In the genomic region with DNA sequence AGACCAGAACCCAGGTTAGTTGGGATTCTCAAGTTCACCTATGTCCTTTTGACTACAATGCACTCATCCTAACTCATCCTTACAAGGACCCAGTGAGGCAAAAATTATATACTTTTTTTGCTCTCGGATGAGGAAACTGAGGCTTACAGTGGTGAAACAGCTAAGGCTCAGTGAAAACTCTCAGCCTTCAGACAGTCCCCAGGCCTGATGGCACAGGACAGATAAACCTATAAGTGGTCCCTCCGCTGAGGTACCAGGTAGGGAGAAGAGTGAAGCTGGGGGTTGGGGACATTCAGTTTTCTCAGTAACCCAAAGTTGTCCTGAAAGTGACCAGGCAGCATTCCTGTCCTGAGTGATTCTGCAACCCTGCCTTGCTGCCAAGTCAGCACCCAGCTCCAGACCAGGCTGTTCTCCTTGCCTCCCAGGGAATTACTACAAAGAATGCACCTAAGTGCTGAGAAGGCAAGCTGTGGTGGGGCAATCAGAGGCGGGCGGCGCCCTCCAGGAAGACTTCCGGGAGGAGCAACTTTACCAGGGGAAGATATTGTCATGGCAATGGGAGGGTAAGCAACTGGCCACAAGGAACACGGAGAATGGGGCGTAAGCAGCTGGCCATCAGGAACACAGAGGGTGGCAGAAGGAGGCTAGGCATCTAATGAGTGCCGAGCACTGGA, we compare ENCODE assay signal across 14 cellular contexts. TPM values are rescaled to one million over a fixed set of nuclear protein-coding genes. Genes with fewer than 3 reads are reported as not detected.
DNase-seq lines count a peak whose midpoint lies in the region; ATAC-seq and TF ChIP-seq lines count a peak whose summit lies in the region.
"Had no signal": no experiment of that assay in that cellular context is flagged by ENCODE, and none has a peak within 500 bp of the region (broad histone marks: within the 10 kb centered on the region; RNA-seq: fewer than 3 reads in every experiment).

No MANE protein-coding gene starts in this region.

- TF ChIP-seq EP300 in sigmoid colon (IDR thresholded peaks at IDR 0.05): peak in 1 of 4 donors; percentile 38

- peak overlapping the region; percentile 91 for H3K4me3 ChIP-seq in GM23338
- peak overlapping the region; percentile 97; the same call in 1 of the 2 replicates for H3K4me3 ChIP-seq in iPS-20b (ENCODE audit: low read length)
- peak overlapping the region in 3 of 4 donors; percentile 1 to 25 (median 9) for H3K4me3 ChIP-seq in sigmoid colon
- H3K4me3 ChIP-seq: psoas muscle had no signal

- no peaks in the 10 kb centered on the region for H3K9me3 ChIP-seq in iPS-20b (ENCODE audit: insufficient read depth, low read depth, low read length)
- no peaks in the 10 kb centered on the region for H3K9me3 ChIP-seq in sigmoid colon
- H3K9me3 ChIP-seq: psoas muscle had no signal

- DNase-seq in GM23338 (ENCODE audit: low spot score) (peak; percentile 87), amniotic epithelial cell (ENCODE audit: low read depth) (peak; percentile 84), sigmoid colon (no peak), GM20000 (ENCODE audit: low spot score) (no peak)
- no peak for DNase-seq in stimulated activated naive CD4-positive, alpha-beta T cell (lab: John Stamatoyannopoulos, UW)
- DNase-seq: activated B cell treated with CpG ODN at 0.5 μM for 24 hours, glutamatergic neuron, GOT3, NCI-H1105, psoas muscle had no signal

- intact Hi-C loops in sigmoid colon (cut with DNase I): no loop called here

- no peaks in the 10 kb centered on the region for H3K9me2 ChIP-seq in GM23338 (ENCODE audit: insufficient read depth)

- H3K4me2 ChIP-seq in GM23338: peak overlapping the region; percentile 92

- H3K9ac ChIP-seq in iPS-20b (ENCODE audit: low read depth, low read length): peak overlapping the region; percentile 60

- H3K27ac Mint-ChIP-seq in GM23338: peak overlapping the region; percentile 98
- H3K27ac Mint-ChIP-seq: activated B cell treated with CpG ODN at 0.5 μM for 24 hours; activated T-helper 2 cell treated with anti-CD3 and anti-CD28 coated beads, Interferon-gamma antibody, Interleukin-2, Interleukin-4, amounts not matched to agents 10 μg/mL and 5 μg/mL and 100 μg/mL, durations not matched to agents 14 hours and 24 hours and 36 hours had no signal

- WGBS in sigmoid colon, 2 donors: 26 to 67% methylated on average over 9 of the region's 9 CpGs

- TF ChIP-seq CTCF in GM23338 (conservative IDR thresholded peaks at IDR 0.05; ENCODE audit: low read depth in 2 of 2) (no peak; a peak in 1 of 4 replicates), sigmoid colon (IDR thresholded peaks at IDR 0.05) (no peak), GM20000 (IDR thresholded peaks at IDR 0.05; ENCODE audit: extremely low read depth, missing control alignments) (no peak)

- peaks cover 74% of the 10 kb centered on the region for H3K36me3 Mint-ChIP-seq in GM23338 (ENCODE audit: low read depth)

- H3K27me3 Mint-ChIP-seq in GM23338 (ENCODE audit: insufficient read depth, low read depth, poor library complexity): peaks cover 35% of the 10 kb centered on the region

- H3K4me1 ChIP-seq in GM23338 (ENCODE audit: insufficient read depth): peaks cover 65% of the 10 kb centered on the region
- peaks cover 52% of the 10 kb centered on the region for H3K4me1 ChIP-seq in iPS-20b (ENCODE audit: insufficient read depth, low read length)
- peaks cover 0 to 83% (median 78%) of the 10 kb centered on the region in 4 donors for H3K4me1 ChIP-seq in sigmoid colon

- no peaks in the 10 kb centered on the region for H3K27me3 ChIP-seq in GM23338 (ENCODE audit: insufficient read depth)
- H3K27me3 ChIP-seq in iPS-20b (ENCODE audit: insufficient read depth, low read length): no peaks in the 10 kb centered on the region
- H3K27me3 ChIP-seq in sigmoid colon: no peaks in the 10 kb centered on the region

- peaks cover 22% of the 10 kb centered on the region for H4K20me1 ChIP-seq in GM23338 (replicated peaks; ENCODE audit: insufficient read depth)

- H3K36me3 ChIP-seq in GM23338 (ENCODE audit: insufficient read depth): peaks cover 9% of the 10 kb centered on the region
- peaks cover 50% of the 10 kb centered on the region for H3K36me3 ChIP-seq in iPS-20b (ENCODE audit: insufficient read depth, low read depth, low read length)
- peaks cover 8 to 27% (median 16%) of the 10 kb centered on the region in 4 donors for H3K36me3 ChIP-seq in sigmoid colon

- H3K79me2 ChIP-seq in GM23338 (replicated peaks; ENCODE audit: insufficient read depth): peaks cover 60% of the 10 kb centered on the region

- ATAC-seq in GM23338 (peak; percentile 2), GM21526 (IDR thresholded peaks at IDR 0.05; ENCODE audit: low FRiP score, unreplicated experiment) (no peak), HG03521 (IDR thresholded peaks at IDR 0.05; ENCODE audit: unreplicated experiment) (no peak)
- ATAC-seq: psoas muscle had no signal

- H3K4me3 Mint-ChIP-seq in GM23338: peak overlapping the region; percentile 59
- H3K4me3 Mint-ChIP-seq: activated B cell treated with CpG ODN at 0.5 μM for 24 hours had no signal

- H2AFZ ChIP-seq in GM23338: no peak overlapping the region

- TF ChIP-seq POLR2A in sigmoid colon (IDR thresholded peaks at IDR 0.05): no peak

- H3K27ac ChIP-seq in GM23338 (ENCODE audit: low read depth) (peak overlapping the region; percentile 96), iPS-20b (ENCODE audit: low read length) (peak overlapping the region; percentile 42), sigmoid colon (peak overlapping the region; percentile 87 to 98 (median 97))
- H3K27ac ChIP-seq: psoas muscle had no signal

- H3K4me1 Mint-ChIP-seq in GM23338: peaks cover 64% of the 10 kb centered on the region

- peaks cover 66% of the 10 kb centered on the region for H3F3A ChIP-seq in GM23338 (replicated peaks; ENCODE audit: low read depth)

- no peaks in the 10 kb centered on the region for H3K9me3 Mint-ChIP-seq in GM23338
- H3K9me3 Mint-ChIP-seq: activated B cell treated with CpG ODN at 0.5 μM for 24 hours; activated T-helper 2 cell treated with anti-CD3 and anti-CD28 coated beads, Interferon-gamma antibody, Interleukin-2, Interleukin-4, amounts not matched to agents 10 μg/mL and 5 μg/mL and 100 μg/mL, durations not matched to agents 14 hours and 24 hours and 36 hours had no signal

TF ChIP-seq in GM23338, 12 proteins besides CTCF, POLR2A, EP300 and RAD21:
- TF ChIP-seq NANOG (IDR thresholded peaks at IDR 0.05; ENCODE audit: borderline replicate concordance) (peak; percentile 63; the same call in 1 of the 2 replicates), ZNF114 (CRISPR knock-in tag; IDR thresholded peaks at IDR 0.05) (no peak), POLR2AphosphoS5 (IDR thresholded peaks at IDR 0.05; ENCODE audit: low read depth) (peak; percentile 73)
- TF ChIP-seq, protein P1, sequence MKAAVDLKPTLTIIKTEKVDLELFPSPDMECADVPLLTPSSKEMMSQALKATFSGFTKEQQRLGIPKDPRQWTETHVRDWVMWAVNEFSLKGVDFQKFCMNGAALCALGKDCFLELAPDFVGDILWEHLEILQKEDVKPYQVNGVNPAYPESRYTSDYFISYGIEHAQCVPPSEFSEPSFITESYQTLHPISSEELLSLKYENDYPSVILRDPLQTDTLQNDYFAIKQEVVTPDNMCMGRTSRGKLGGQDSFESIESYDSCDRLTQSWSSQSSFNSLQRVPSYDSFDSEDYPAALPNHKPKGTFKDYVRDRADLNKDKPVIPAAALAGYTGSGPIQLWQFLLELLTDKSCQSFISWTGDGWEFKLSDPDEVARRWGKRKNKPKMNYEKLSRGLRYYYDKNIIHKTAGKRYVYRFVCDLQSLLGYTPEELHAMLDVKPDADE (IDR thresholded peaks at IDR 0.05): no peak

RNA-seq across cellular contexts. Expression of a gene that starts 4.6 kb away (rescaled TPM):
- 160 and 170 TPM in 2 replicates for total RNA-seq in GM23338 (2014; rRNA removed; shearing (Covaris generic))
- 69.1 and 78.0 TPM in 2 replicates for polyA plus RNA-seq in GM23338 (2016; fragmentation: Nextera tagmentation; extraction: Ambion mirVana)
- 100 to 1,000 TPM in 2 of 4 donors, 10 to 100 TPM in 2; 24.0 to 111 (median 86.4) TPM for total RNA-seq in sigmoid colon
- 1 to 10 TPM in 1 of 3 donors, under 1 TPM in 1, not detected in 1; 0.60 to 5.7 TPM for polyA plus RNA-seq in sigmoid colon
- total RNA-seq: activated B cell treated with CpG ODN at 0.5 μM for 24 hours; activated T-helper 2 cell treated with anti-CD3 and anti-CD28 coated beads, Interferon-gamma antibody, Interleukin-2, Interleukin-4, amounts not matched to agents 10 μg/mL and 5 μg/mL and 100 μg/mL, durations not matched to agents 14 hours and 24 hours and 36 hours had no signal

RNA-seq across cellular contexts. Expression of a gene that starts 14.6 kb away (rescaled TPM):
- 54.3 and 69.3 TPM in 2 replicates for total RNA-seq in GM23338 (2014; rRNA removed; shearing (Covaris generic))
- polyA plus RNA-seq in GM23338 (2016; fragmentation: Nextera tagmentation; extraction: Ambion mirVana) (21.2 and 29.4 TPM in 2 replicates), sigmoid colon (10 to 100 TPM in 1 of 3 donors, 1 to 10 TPM in 2; 3.0 to 10.8 (median 4.3) TPM)
- 10 to 100 TPM; 15.5 to 29.6 (median 20.2) TPM for total RNA-seq in sigmoid colon

RNA-seq across cellular contexts. Expression of a gene that starts 47.8 kb away (rescaled TPM):
- total RNA-seq in GM23338 (2014; rRNA removed; shearing (Covaris generic)): 18.0 and 21.1 TPM in 2 replicates
- polyA plus RNA-seq in GM23338 (2016; fragmentation: Nextera tagmentation; extraction: Ambion mirVana): 13.6 and 17.4 TPM in 2 replicates
- total RNA-seq in sigmoid colon: not detected
- polyA plus RNA-seq in sigmoid colon: 10 to 100 TPM; 15.0 to 26.8 (median 20.4) TPM
- total RNA-seq: activated T-helper 2 cell treated with anti-CD3 and anti-CD28 coated beads, Interferon-gamma antibody, Interleukin-2, Interleukin-4, amounts not matched to agents 10 μg/mL and 5 μg/mL and 100 μg/mL, durations not matched to agents 14 hours and 24 hours and 36 hours; psoas muscle had no signal

Comparison
In these comparisons a context has a peak if more than half of its experiments do, and no peak if none do; other contexts are left out.
1. DNase-seq: peak in GM23338 (single experiment) and amniotic epithelial cell (single experiment); none in sigmoid colon (single experiment), stimulated activated naive CD4-positive, alpha-beta T cell (0 of 6) and GM20000 (single experiment).
2. H3K27ac ChIP-seq: peak in every context shown above with its lines; median percentile 97 in sigmoid colon; 96 in GM23338; 42 in iPS-20b.
3. H3K4me3 ChIP-seq: peak in every context shown above with its lines; median percentile 97 in iPS-20b; 91 in GM23338; 9 in sigmoid colon.
4. RNA of a gene that starts 47.8 kb away (total RNA-seq): 18.0 to 21.1 TPM in GM23338; not detected in sigmoid colon; every median in the first group is over 10 times any median in the second.